ENCODE assay signal across 8 cellular contexts in genomic region chr2:159797468-159798375, GRCh38. TPM values are rescaled to one million over a fixed set of nuclear protein-coding genes. Genes with fewer than 3 reads are reported as not detected.
DNase-seq lines count a peak whose midpoint lies in the region; ATAC-seq and TF ChIP-seq lines count a peak whose summit lies in the region.

Gene CD302 (minus strand): TSS chr2:159798208. CDS start chr2:159798198, 10 bp downstream.

- intact Hi-C loops in OCI-LY7 (cut with micrococcal nuclease; ENCODE audit: unreplicated experiment): no loop called here
- intact Hi-C loops in Right ventricle myocardium superior (cut with DNase I): no loop called here

- H3K9me2 ChIP-seq in OCI-LY7 (ENCODE audit: insufficient read depth, low read length): no peaks in the 10 kb centered on the region

- TF ChIP-seq CTCF in OCI-LY7 (conservative IDR thresholded peaks at IDR 0.05; ENCODE audit: low read length) (no peak), osteocyte (IDR thresholded peaks at IDR 0.05) (no peak)

- no peaks in the 10 kb centered on the region for H3K9me3 ChIP-seq in OCI-LY7 (ENCODE audit: low read length)

- H3K27ac ChIP-seq in OCI-LY7 (ENCODE audit: low read depth, low read length, poor library complexity, severe bottlenecking): no peak within 1 kb of the TSS
- peak within 1 kb of the TSS; percentile 72 for H3K27ac ChIP-seq in urinary bladder (ENCODE audit: low read depth)

- no peaks in the 10 kb centered on the region for H3K79me2 ChIP-seq in OCI-LY7 (ENCODE audit: insufficient read depth, low read depth, low read length)

- H2AFZ ChIP-seq in OCI-LY7 (ENCODE audit: low read length): no peak within 1 kb of the TSS

- H3K36me3 ChIP-seq in OCI-LY7 (ENCODE audit: insufficient read depth, low read length) (no peaks in the 10 kb centered on the region), urinary bladder (ENCODE audit: insufficient read depth) (no peaks in the 10 kb centered on the region)

- no TSS peak for BruUV-seq in OCI-LY7 (replicated peaks; lab: Mats Ljungman, UMichigan)

- H3K4me1 ChIP-seq in OCI-LY7 (ENCODE audit: insufficient read depth, low read length, poor library complexity, severe bottlenecking) (no peaks in the 10 kb centered on the region), urinary bladder (ENCODE audit: insufficient read depth) (no peaks in the 10 kb centered on the region)

- peaks cover 5% of the 10 kb centered on the region for H3K36me3 Mint-ChIP-seq in activated naive CD8-positive, alpha-beta T cell
- no peaks in the 10 kb centered on the region for H3K36me3 Mint-ChIP-seq in osteocyte (ENCODE audit: unreplicated experiment)

- H3K27me3 Mint-ChIP-seq in activated naive CD8-positive, alpha-beta T cell: peaks cover 8% of the 10 kb centered on the region
- peaks cover 3% of the 10 kb centered on the region for H3K27me3 Mint-ChIP-seq in osteocyte (ENCODE audit: unreplicated experiment)

- peak within 1 kb of the TSS; percentile 64 for H3K27ac Mint-ChIP-seq in activated naive CD8-positive, alpha-beta T cell
- H3K27ac Mint-ChIP-seq in osteocyte (ENCODE audit: unreplicated experiment): peak within 1 kb of the TSS; percentile 79

- H3K4me3 ChIP-seq in OCI-LY7 (ENCODE audit: low read depth, low read length, poor library complexity, severe bottlenecking) (no peak within 1 kb of the TSS), urinary bladder (ENCODE audit: low read depth, low read length) (peak within 1 kb of the TSS; percentile 52)

- DNase-seq in SIG-M5 treated with dmso at 0.1 percent for 504 hours (lab: John Stamatoyannopoulos, UW; ENCODE audit: unreplicated experiment) (peak; percentile 65), SIG-M5 (lab: John Stamatoyannopoulos, UW) (no peak), OCI-LY7 (ENCODE audit: low spot score) (no peak), Right ventricle myocardium superior (peak; percentile 90), osteocyte (ENCODE audit: extremely low spot score, unreplicated experiment) (peak; percentile 85)

- peak within 1 kb of the TSS; percentile 32; the same call in 1 of the 2 replicates for H3K4me2 ChIP-seq in OCI-LY7 (ENCODE audit: low read length)

- peak within 1 kb of the TSS; percentile 87 for H3K4me3 Mint-ChIP-seq in activated naive CD8-positive, alpha-beta T cell
- H3K4me3 Mint-ChIP-seq in osteocyte (ENCODE audit: unreplicated experiment): peak within 1 kb of the TSS; percentile 85

- H3K4me1 Mint-ChIP-seq in activated naive CD8-positive, alpha-beta T cell (ENCODE audit: low read depth): peaks cover 24% of the 10 kb centered on the region
- H3K4me1 Mint-ChIP-seq in osteocyte (ENCODE audit: unreplicated experiment): peaks cover 40% of the 10 kb centered on the region

- POLR2A ChIA-PET in OCI-LY7 (lab: Charles Lee): no interaction called here

- H4K20me1 ChIP-seq in OCI-LY7 (ENCODE audit: insufficient read depth, low read length): no peaks in the 10 kb centered on the region

- 2% methylated on average over 83 of the region's 83 CpGs for WGBS in urinary bladder

- CTCF ChIA-PET in OCI-LY7 (lab: Charles Lee; ENCODE audit: unreplicated experiment): no interaction called here

- H3K9me3 Mint-ChIP-seq in activated naive CD8-positive, alpha-beta T cell (ENCODE audit: low read depth): no peaks in the 10 kb centered on the region
- no peaks in the 10 kb centered on the region for H3K9me3 Mint-ChIP-seq in osteocyte (ENCODE audit: unreplicated experiment)

- ATAC-seq in HG02798 (IDR thresholded peaks at IDR 0.05; ENCODE audit: poor library complexity, unreplicated experiment): peak; percentile 81
- ATAC-seq in Right ventricle myocardium superior (ENCODE audit: poor library complexity): peak; percentile 92

RNA-seq across cellular contexts. Expression of gene CD302, which starts in this region (rescaled TPM):
- total RNA-seq in OCI-LY7 (2014; rRNA removed; shearing (Covaris generic)): not detected in 2 replicates
- total RNA-seq in OCI-LY7 (2022): not detected in 2 replicates
- total RNA-seq in Right ventricle myocardium superior: 19.7 TPM
- 18.4 and 19.3 TPM in 2 replicates for total RNA-seq in osteocyte
- total RNA-seq in urinary bladder: 51.8 TPM
- polyA plus RNA-seq in urinary bladder: 58.2 TPM

Comparison
In these comparisons a context has a peak if more than half of its experiments do, and no peak if none do; other contexts are left out.
1. RNA of gene CD302 (total RNA-seq): 51.8 TPM in urinary bladder (single experiment), 19.7 TPM in Right ventricle myocardium superior (single experiment) and 18.4 to 19.3 TPM in osteocyte; not detected in OCI-LY7; every median in the first group is over 10 times any median in the second.
2. DNase-seq: peak in SIG-M5 treated with dmso at 0.1 percent for 504 hours (single experiment), Right ventricle myocardium superior (single experiment) and osteocyte (single experiment); none in SIG-M5 (single experiment) and OCI-LY7 (single experiment).